In the genomic region with DNA sequence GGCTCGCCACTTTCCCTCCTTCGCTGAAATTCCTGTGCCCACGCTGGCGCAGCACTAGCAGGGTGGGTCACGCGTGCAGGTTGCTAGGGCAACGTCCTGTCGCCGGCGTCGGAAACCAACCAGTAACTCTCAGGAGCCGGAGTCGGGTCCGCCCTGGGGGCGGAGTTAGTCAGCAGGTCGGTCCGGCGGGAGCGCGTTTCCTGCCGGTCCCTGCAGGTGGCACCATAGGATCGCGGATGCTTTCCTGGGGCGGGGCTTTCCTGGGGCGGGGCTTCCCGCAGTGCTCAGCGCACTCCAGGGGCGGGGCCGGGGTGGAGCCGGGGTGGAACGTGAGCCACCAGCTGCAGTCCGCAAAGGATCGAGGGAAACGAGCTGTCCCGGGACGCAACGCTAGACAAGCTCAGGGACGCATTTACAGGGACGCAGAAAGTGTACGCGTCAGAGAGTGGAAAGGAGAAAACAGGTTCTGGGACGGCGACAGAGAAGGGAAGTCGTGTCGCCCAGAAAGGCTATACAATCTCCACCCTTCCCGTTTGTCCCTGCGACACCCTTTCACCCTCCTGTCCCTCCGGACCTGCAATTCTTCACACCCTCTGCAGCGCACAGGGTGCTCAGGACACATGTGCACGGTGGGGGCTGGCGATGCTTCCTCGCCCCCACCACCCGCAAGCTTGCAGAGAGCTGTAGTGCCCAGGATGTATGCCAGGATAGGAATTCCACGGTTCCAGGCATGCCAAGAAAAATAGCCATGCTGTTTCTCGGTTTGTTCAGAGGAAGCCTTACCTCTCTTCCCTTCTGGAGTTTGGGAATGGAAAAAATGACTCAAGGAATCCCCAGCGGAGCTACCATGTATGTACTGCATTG, we compare ENCODE assay signal across 1 cellular context.
TF ChIP-seq lines count a peak whose summit lies in the region.

No MANE protein-coding gene starts in this region.

TF ChIP-seq in HepG2, 621 proteins besides CTCF, POLR2A, EP300 and RAD21 (continued from another document and continues in another):
- TF ChIP-seq GMEB1 (CRISPR knock-in tag; IDR thresholded peaks at IDR 0.05; ENCODE audit: borderline replicate concordance): peak; percentile 68; the same call in 1 of the 2 replicates
- no peak for TF ChIP-seq JUN (CRISPR knock-in tag; IDR thresholded peaks at IDR 0.05)
- TF ChIP-seq DPF2 (CRISPR knock-in tag; IDR thresholded peaks at IDR 0.05; ENCODE audit: borderline replicate concordance, low read depth): no peak
- TF ChIP-seq, protein P1, sequence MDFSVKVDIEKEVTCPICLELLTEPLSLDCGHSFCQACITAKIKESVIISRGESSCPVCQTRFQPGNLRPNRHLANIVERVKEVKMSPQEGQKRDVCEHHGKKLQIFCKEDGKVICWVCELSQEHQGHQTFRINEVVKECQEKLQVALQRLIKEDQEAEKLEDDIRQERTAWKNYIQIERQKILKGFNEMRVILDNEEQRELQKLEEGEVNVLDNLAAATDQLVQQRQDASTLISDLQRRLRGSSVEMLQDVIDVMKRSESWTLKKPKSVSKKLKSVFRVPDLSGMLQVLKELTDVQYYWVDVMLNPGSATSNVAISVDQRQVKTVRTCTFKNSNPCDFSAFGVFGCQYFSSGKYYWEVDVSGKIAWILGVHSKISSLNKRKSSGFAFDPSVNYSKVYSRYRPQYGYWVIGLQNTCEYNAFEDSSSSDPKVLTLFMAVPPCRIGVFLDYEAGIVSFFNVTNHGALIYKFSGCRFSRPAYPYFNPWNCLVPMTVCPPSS (IDR thresholded peaks at IDR 0.05): no peak
- TF ChIP-seq ZNF512 (CRISPR knock-in tag; IDR thresholded peaks at IDR 0.05): no peak
- no peak for TF ChIP-seq ZSCAN30 (CRISPR knock-in tag; IDR thresholded peaks at IDR 0.05)
- TF ChIP-seq, protein P2, sequence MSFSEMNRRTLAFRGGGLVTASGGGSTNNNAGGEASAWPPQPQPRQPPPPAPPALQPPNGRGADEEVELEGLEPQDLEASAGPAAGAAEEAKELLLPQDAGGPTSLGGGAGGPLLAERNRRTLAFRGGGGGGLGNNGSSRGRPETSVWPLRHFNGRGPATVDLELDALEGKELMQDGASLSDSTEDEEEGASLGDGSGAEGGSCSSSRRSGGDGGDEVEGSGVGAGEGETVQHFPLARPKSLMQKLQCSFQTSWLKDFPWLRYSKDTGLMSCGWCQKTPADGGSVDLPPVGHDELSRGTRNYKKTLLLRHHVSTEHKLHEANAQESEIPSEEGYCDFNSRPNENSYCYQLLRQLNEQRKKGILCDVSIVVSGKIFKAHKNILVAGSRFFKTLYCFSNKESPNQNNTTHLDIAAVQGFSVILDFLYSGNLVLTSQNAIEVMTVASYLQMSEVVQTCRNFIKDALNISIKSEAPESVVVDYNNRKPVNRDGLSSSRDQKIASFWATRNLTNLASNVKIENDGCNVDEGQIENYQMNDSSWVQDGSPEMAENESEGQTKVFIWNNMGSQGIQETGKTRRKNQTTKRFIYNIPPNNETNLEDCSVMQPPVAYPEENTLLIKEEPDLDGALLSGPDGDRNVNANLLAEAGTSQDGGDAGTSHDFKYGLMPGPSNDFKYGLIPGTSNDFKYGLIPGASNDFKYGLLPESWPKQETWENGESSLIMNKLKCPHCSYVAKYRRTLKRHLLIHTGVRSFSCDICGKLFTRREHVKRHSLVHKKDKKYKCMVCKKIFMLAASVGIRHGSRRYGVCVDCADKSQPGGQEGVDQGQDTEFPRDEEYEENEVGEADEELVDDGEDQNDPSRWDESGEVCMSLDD (CRISPR knock-in tag; IDR thresholded peaks at IDR 0.05; ENCODE audit: borderline replicate concordance): no peak
- TF ChIP-seq ZNF710 (CRISPR knock-in tag; IDR thresholded peaks at IDR 0.05; ENCODE audit: borderline replicate concordance): no peak
- TF ChIP-seq KDM6A (CRISPR knock-in tag; IDR thresholded peaks at IDR 0.05; ENCODE audit: low read depth): no peak
- no peak for TF ChIP-seq ZFP62 (CRISPR knock-in tag; IDR thresholded peaks at IDR 0.05)
- no peak for TF ChIP-seq ZNF468 (CRISPR knock-in tag; IDR thresholded peaks at IDR 0.05)
- no peak for TF ChIP-seq MZF1 (CRISPR knock-in tag; IDR thresholded peaks at IDR 0.05; ENCODE audit: borderline replicate concordance)
- TF ChIP-seq ZNF605 (CRISPR knock-in tag; IDR thresholded peaks at IDR 0.05): 0 out of 2 replicates have a peak, but pooled peaks have one; percentile 63
- TF ChIP-seq MED1 (CRISPR knock-in tag; IDR thresholded peaks at IDR 0.05): no peak
- peak; percentile 91 for TF ChIP-seq HNRNPLL (IDR thresholded peaks at IDR 0.05; ENCODE audit: low read depth, low read length, poor library complexity, severe bottlenecking)
- no peak for TF ChIP-seq MTF2 (CRISPR knock-in tag; IDR thresholded peaks at IDR 0.05; ENCODE audit: borderline replicate concordance)
- TF ChIP-seq KMT2B (CRISPR knock-in tag; IDR thresholded peaks at IDR 0.05): peak; percentile 17; the same call in 1 of the 2 replicates
- TF ChIP-seq ZBTB20 (CRISPR knock-in tag; IDR thresholded peaks at IDR 0.05; ENCODE audit: borderline replicate concordance, low read depth): no peak
- TF ChIP-seq ARNTL (CRISPR knock-in tag; IDR thresholded peaks at IDR 0.05): no peak; the same call in 1 of the 2 replicates
- TF ChIP-seq KDM3A (CRISPR knock-in tag; IDR thresholded peaks at IDR 0.05; ENCODE audit: low read depth): peak; percentile 91; the same call in 1 of the 2 replicates
- TF ChIP-seq HMG20B (CRISPR knock-in tag; conservative IDR thresholded peaks at IDR 0.05): peak; percentile 28; the same call in 1 of the 2 replicates
- TF ChIP-seq FOXJ3 (CRISPR knock-in tag; IDR thresholded peaks at IDR 0.05; ENCODE audit: borderline replicate concordance): no peak
- TF ChIP-seq ZFY (CRISPR knock-in tag; IDR thresholded peaks at IDR 0.05): peak; percentile 38; the same call in 1 of the 2 replicates
- no peak for TF ChIP-seq SRSF1 (optimal IDR thresholded peaks at IDR 0.05; ENCODE audit: low read depth, low read length)
- peak; percentile 59; the same call in 1 of the 2 replicates for TF ChIP-seq NFKB2 (CRISPR knock-in tag; IDR thresholded peaks at IDR 0.05; ENCODE audit: borderline replicate concordance)
- TF ChIP-seq ZNF160 (CRISPR knock-in tag; IDR thresholded peaks at IDR 0.05): no peak
- no peak for TF ChIP-seq SATB2 (CRISPR knock-in tag; IDR thresholded peaks at IDR 0.05)
- no peak for TF ChIP-seq PAX8 (CRISPR knock-in tag; IDR thresholded peaks at IDR 0.05; ENCODE audit: borderline replicate concordance)
- peak; percentile 56 for TF ChIP-seq CREB1 (IDR thresholded peaks at IDR 0.05)
- TF ChIP-seq CREB1 (CRISPR knock-in tag; IDR thresholded peaks at IDR 0.05): no peak
- TF ChIP-seq, protein P3, sequence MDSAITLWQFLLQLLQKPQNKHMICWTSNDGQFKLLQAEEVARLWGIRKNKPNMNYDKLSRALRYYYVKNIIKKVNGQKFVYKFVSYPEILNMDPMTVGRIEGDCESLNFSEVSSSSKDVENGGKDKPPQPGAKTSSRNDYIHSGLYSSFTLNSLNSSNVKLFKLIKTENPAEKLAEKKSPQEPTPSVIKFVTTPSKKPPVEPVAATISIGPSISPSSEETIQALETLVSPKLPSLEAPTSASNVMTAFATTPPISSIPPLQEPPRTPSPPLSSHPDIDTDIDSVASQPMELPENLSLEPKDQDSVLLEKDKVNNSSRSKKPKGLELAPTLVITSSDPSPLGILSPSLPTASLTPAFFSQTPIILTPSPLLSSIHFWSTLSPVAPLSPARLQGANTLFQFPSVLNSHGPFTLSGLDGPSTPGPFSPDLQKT (CRISPR knock-in tag; IDR thresholded peaks at IDR 0.05; ENCODE audit: borderline replicate concordance): no peak; the same call in 1 of the 2 replicates
- peak; percentile 88; the same call in 1 of the 2 replicates for TF ChIP-seq NRL (CRISPR knock-in tag; IDR thresholded peaks at IDR 0.05; ENCODE audit: borderline replicate concordance)
- TF ChIP-seq, protein P4, sequence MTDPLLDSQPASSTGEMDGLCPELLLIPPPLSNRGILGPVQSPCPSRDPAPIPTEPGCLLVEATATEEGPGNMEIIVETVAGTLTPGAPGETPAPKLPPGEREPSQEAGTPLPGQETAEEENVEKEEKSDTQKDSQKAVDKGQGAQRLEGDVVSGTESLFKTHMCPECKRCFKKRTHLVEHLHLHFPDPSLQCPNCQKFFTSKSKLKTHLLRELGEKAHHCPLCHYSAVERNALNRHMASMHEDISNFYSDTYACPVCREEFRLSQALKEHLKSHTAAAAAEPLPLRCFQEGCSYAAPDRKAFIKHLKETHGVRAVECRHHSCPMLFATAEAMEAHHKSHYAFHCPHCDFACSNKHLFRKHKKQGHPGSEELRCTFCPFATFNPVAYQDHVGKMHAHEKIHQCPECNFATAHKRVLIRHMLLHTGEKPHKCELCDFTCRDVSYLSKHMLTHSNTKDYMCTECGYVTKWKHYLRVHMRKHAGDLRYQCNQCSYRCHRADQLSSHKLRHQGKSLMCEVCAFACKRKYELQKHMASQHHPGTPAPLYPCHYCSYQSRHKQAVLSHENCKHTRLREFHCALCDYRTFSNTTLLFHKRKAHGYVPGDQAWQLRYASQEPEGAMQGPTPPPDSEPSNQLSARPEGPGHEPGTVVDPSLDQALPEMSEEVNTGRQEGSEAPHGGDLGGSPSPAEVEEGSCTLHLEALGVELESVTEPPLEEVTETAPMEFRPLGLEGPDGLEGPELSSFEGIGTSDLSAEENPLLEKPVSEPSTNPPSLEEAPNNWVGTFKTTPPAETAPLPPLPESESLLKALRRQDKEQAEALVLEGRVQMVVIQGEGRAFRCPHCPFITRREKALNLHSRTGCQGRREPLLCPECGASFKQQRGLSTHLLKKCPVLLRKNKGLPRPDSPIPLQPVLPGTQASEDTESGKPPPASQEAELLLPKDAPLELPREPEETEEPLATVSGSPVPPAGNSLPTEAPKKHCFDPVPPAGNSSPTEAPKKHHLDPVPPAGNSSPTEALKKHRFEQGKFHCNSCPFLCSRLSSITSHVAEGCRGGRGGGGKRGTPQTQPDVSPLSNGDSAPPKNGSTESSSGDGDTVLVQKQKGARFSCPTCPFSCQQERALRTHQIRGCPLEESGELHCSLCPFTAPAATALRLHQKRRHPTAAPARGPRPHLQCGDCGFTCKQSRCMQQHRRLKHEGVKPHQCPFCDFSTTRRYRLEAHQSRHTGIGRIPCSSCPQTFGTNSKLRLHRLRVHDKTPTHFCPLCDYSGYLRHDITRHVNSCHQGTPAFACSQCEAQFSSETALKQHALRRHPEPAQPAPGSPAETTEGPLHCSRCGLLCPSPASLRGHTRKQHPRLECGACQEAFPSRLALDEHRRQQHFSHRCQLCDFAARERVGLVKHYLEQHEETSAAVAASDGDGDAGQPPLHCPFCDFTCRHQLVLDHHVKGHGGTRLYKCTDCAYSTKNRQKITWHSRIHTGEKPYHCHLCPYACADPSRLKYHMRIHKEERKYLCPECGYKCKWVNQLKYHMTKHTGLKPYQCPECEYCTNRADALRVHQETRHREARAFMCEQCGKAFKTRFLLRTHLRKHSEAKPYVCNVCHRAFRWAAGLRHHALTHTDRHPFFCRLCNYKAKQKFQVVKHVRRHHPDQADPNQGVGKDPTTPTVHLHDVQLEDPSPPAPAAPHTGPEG (CRISPR knock-in tag; IDR thresholded peaks at IDR 0.05): no peak; the same call in 1 of the 2 replicates
- TF ChIP-seq HHEX (CRISPR knock-in tag; IDR thresholded peaks at IDR 0.05): no peak
- TF ChIP-seq SNAPC5 (CRISPR knock-in tag; IDR thresholded peaks at IDR 0.05; ENCODE audit: borderline replicate concordance): no peak
- no peak for TF ChIP-seq ZNF12 (CRISPR knock-in tag; IDR thresholded peaks at IDR 0.05)
- peak; percentile 62 for TF ChIP-seq HDAC2 (CRISPR knock-in tag; IDR thresholded peaks at IDR 0.05)
- TF ChIP-seq SIN3A (IDR thresholded peaks at IDR 0.05; ENCODE audit: borderline replicate concordance, low read depth, low read length): peak; percentile 97
- no peak for TF ChIP-seq ZFP91 (CRISPR knock-in tag; IDR thresholded peaks at IDR 0.05; ENCODE audit: borderline replicate concordance)
- no peak for TF ChIP-seq ZNF451 (CRISPR knock-in tag; IDR thresholded peaks at IDR 0.05)
